Comparison of ENCODE assay signal across 9 cellular contexts in the genomic region with DNA sequence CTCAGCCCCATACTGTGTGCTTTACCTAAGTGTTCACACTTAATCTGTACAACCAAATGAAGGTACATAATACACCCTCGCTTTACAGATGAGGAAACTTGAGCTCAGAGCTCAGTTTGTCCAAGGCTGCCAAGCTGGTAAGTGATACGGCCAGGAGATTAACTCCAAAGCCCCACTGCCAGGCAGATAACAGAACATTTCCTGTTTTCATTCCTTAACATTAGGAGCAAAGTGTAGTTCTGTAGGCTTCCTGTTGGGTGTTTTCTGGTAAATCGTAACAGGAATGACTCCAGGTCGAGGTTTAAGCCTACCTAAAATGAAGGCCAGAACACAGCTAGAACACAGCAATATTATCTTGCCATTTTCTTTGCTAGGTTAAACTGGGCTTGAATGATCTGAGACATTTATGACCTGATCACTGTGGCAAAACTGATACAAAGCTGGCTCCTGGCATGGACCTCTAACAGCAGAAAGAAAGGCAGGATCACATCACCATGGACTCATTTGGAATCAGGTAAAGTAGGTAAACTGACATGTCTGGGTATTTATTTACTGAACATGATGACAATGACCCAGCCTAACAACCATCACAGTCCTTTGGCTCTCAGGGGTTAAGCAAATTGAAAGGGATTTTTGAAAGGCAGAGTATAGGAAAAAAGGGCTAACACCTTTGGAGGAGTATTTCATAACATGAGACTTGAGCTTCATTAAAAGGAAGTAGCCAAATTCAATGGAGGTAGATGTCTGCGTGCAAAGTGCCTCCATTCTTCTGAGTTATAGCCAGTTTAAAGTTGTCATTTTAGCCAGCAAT. TPM values are rescaled to one million over a fixed set of nuclear protein-coding genes. Genes with fewer than 3 reads are reported as not detected.
DNase-seq lines count a peak whose midpoint lies in the region; ATAC-seq and TF ChIP-seq lines count a peak whose summit lies in the region.
"Had no signal": no experiment of that assay in that cellular context is flagged by ENCODE, and none has a peak within 500 bp of the region (broad histone marks: within the 10 kb centered on the region; RNA-seq: fewer than 3 reads in every experiment).

No MANE protein-coding gene starts in this region.

- TF ChIP-seq CTCF in GM23338 (conservative IDR thresholded peaks at IDR 0.05; ENCODE audit: low read depth in 2 of 2) (peak in 1 of 2 experiments; percentile 16; a peak in 2 of 4 replicates), RWPE2 (IDR thresholded peaks at IDR 0.05; ENCODE audit: poor library complexity, severe bottlenecking) (no peak), fibroblast of the aortic adventitia (IDR thresholded peaks at IDR 0.05; ENCODE audit: insufficient read depth, low read length) (peak; percentile 30)

- H2AFZ ChIP-seq in GM23338: no peak overlapping the region

- no peaks in the 10 kb centered on the region for H3K9me3 ChIP-seq in RWPE2 (ENCODE audit: severe bottlenecking)
- H3K9me3 ChIP-seq in skeletal muscle tissue (ENCODE audit: control insufficient read depth in 3 of 3, low read length in 3 of 3): no peaks in the 10 kb centered on the region
- H3K9me3 ChIP-seq: heart right ventricle had no signal

- H4K20me1 ChIP-seq in GM23338 (replicated peaks; ENCODE audit: insufficient read depth): peaks cover 25% of the 10 kb centered on the region

- no peaks in the 10 kb centered on the region for H3K9me2 ChIP-seq in GM23338 (ENCODE audit: insufficient read depth)

- peak overlapping the region; percentile 15 for H3K27ac Mint-ChIP-seq in GM23338

- peaks cover 11% of the 10 kb centered on the region; the same call in 1 of the 2 replicates for H3K36me3 ChIP-seq in GM23338 (ENCODE audit: insufficient read depth)
- H3K36me3 ChIP-seq in RWPE2 (ENCODE audit: low read depth): peaks cover 32% of the 10 kb centered on the region
- H3K36me3 ChIP-seq in skeletal muscle tissue (ENCODE audit: control insufficient read depth in 3 of 3, insufficient read depth in 3 of 3, low read length in 3 of 3): peaks cover 4 to 13% (median 7%) of the 10 kb centered on the region in 3 donors

- peaks cover 11% of the 10 kb centered on the region for H3K27me3 Mint-ChIP-seq in GM23338 (ENCODE audit: insufficient read depth, low read depth, poor library complexity)

- peaks cover 15% of the 10 kb centered on the region; the same call in 1 of the 2 replicates for H3F3A ChIP-seq in GM23338 (replicated peaks; ENCODE audit: low read depth)

- H3K27me3 ChIP-seq in GM23338 (ENCODE audit: insufficient read depth) (no peaks in the 10 kb centered on the region), RWPE2 (ENCODE audit: insufficient read depth, poor library complexity, severe bottlenecking) (no peaks in the 10 kb centered on the region), skeletal muscle tissue (ENCODE audit: control insufficient read depth in 3 of 3, insufficient read depth in 3 of 3, low read length in 3 of 3) (no peaks in the 10 kb centered on the region)
- H3K27me3 ChIP-seq: heart right ventricle had no signal

- peaks cover 35% of the 10 kb centered on the region for H3K4me1 ChIP-seq in GM23338 (ENCODE audit: insufficient read depth)
- peaks cover 28% of the 10 kb centered on the region for H3K4me1 ChIP-seq in RWPE2 (ENCODE audit: insufficient read depth, poor library complexity, severe bottlenecking)
- peaks cover 12 to 29% (median 17%) of the 10 kb centered on the region in 3 donors for H3K4me1 ChIP-seq in skeletal muscle tissue (ENCODE audit: control insufficient read depth in 3 of 3, insufficient read depth in 3 of 3, low read length in 3 of 3)

- no peaks in the 10 kb centered on the region for H3K9me3 Mint-ChIP-seq in GM23338

- H3K9ac ChIP-seq in skeletal muscle tissue (ENCODE audit: low read depth in 1 of 3, low read length in 3 of 3): no peak overlapping the region

- peak overlapping the region; percentile 41 for H3K4me2 ChIP-seq in GM23338

- DNase-seq in GM23338 (ENCODE audit: low spot score) (peak; percentile 54), RWPE2 (ENCODE audit: low spot score) (no peak), fibroblast of the aortic adventitia (ENCODE audit: low read depth) (peak; percentile 55), inferior parietal cortex (ENCODE audit: extremely low spot score) (no peak)
- DNase-seq in stimulated activated CD4-positive, alpha-beta T cell treated with anti-CD3 and anti-CD28 coated beads, Interleukin-4, amount 100 ng/mL, for 4 hours: no peak

- ATAC-seq in GM23338 (no peak), RWPE2 (ENCODE audit: low read depth) (peak; percentile 9; the same call in 1 of the 3 replicates), GM19463 (IDR thresholded peaks at IDR 0.05; ENCODE audit: unreplicated experiment) (no peak), HG02678 (IDR thresholded peaks at IDR 0.05; ENCODE audit: unreplicated experiment) (no peak)
- ATAC-seq: heart right ventricle had no signal

- peaks cover 25% of the 10 kb centered on the region for H3K36me3 Mint-ChIP-seq in GM23338 (ENCODE audit: low read depth)

- peaks cover 60% of the 10 kb centered on the region for H3K79me2 ChIP-seq in GM23338 (replicated peaks; ENCODE audit: insufficient read depth)

- peak overlapping the region; percentile 25; the same call in 1 of the 2 replicates for H3K4me3 ChIP-seq in GM23338
- no peak overlapping the region for H3K4me3 ChIP-seq in RWPE2 (ENCODE audit: severe bottlenecking)
- no peak overlapping the region for H3K4me3 ChIP-seq in fibroblast of the aortic adventitia (ENCODE audit: low read depth, low read length)
- H3K4me3 ChIP-seq in skeletal muscle tissue (ENCODE audit: low read length in 3 of 3): no peak overlapping the region
- H3K4me3 ChIP-seq: heart right ventricle had no signal

- peak overlapping the region; percentile 59; the same call in 1 of the 2 replicates for H3K27ac ChIP-seq in GM23338 (ENCODE audit: low read depth)
- H3K27ac ChIP-seq in RWPE2 (ENCODE audit: poor library complexity, severe bottlenecking): peak overlapping the region; percentile 95
- peak overlapping the region; percentile 26 for H3K27ac ChIP-seq in skeletal muscle tissue (ENCODE audit: low read depth, low read length)

- H3K4me1 Mint-ChIP-seq in GM23338: peaks cover 31% of the 10 kb centered on the region

- peak overlapping the region; percentile 3; the same call in 1 of the 3 replicates for H3K4me3 Mint-ChIP-seq in GM23338

TF ChIP-seq in GM23338, 12 proteins besides CTCF, POLR2A, EP300 and RAD21 (continues in another document):
- no peak for TF ChIP-seq ZNF331 (CRISPR knock-in tag; IDR thresholded peaks at IDR 0.05; ENCODE audit: low read depth)
- no peak for TF ChIP-seq ZNF114 (CRISPR knock-in tag; IDR thresholded peaks at IDR 0.05)
- no peak for TF ChIP-seq EZH2 (IDR thresholded peaks at IDR 0.05; ENCODE audit: low read depth, unreplicated experiment)

RNA-seq across cellular contexts. Expression of a gene that starts 3.9 kb away (rescaled TPM):
- total RNA-seq in GM23338 (2014; rRNA removed; shearing (Covaris generic)): 96.6 and 97.4 TPM in 2 replicates
- polyA plus RNA-seq in GM23338 (2016; fragmentation: Nextera tagmentation; extraction: Ambion mirVana): 43.7 and 45.9 TPM in 2 replicates
- total RNA-seq in fibroblast of the aortic adventitia (ENCODE audit: low replicate concordance) (61.6 and 109 TPM in 2 replicates), skeletal muscle tissue (19.8 TPM)

Comparison
In these comparisons a context has a peak if more than half of its experiments do, and no peak if none do; other contexts are left out.
1. DNase-seq: peak in GM23338 (single experiment) and fibroblast of the aortic adventitia (single experiment); none in RWPE2 (single experiment), inferior parietal cortex (single experiment) and stimulated activated CD4-positive, alpha-beta T cell treated with anti-CD3 and anti-CD28 coated beads, Interleukin-4, amount 100 ng/mL, for 4 hours (0 of 2).
2. H3K27ac ChIP-seq: peak in every context shown above with its lines; median percentile 95 in RWPE2; 59 in GM23338; 26 in skeletal muscle tissue.